10 cellular contexts compared by ENCODE assay signal in the genomic region with DNA sequence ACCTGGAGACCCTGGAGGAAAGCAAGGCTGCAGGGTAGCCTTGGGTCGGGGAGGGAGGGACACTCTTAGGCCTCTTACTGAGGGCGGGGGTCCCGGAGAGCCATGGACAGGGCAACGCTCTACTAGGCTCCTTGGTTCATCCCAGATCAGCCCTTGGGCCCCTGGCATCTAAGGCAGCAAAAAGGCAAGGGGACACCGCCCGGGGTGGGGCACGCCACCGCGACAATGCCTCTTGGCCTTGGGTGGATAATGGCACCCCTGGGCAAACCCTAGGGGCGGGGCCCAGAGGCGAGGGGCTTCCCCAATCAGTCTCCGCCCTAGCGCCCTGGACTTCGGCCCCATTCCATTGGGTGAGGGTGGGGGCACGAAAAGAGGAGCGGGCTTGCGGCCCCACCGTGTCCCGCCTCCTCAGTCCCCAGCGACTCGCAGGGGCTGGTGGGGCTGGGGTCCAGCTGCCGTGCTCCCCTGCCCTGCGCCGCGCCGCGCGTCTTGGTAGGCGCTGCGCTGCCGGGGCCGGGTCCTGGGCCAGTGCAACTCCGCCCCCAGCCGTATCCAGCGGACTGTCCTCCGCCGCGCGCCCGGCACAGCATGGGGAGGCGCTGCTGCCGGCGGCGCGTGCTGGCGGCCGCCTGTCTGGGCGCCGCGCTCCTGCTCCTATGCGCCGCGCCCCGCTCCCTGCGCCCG. TPM values are rescaled to one million over a fixed set of nuclear protein-coding genes. Genes with fewer than 3 reads are reported as not detected.
DNase-seq lines count a peak whose midpoint lies in the region; FAIRE-seq and TF ChIP-seq lines count a peak whose summit lies in the region.
"Had no signal": no experiment of that assay in that cellular context is flagged by ENCODE, and none has a peak within 500 bp of the region (broad histone marks: within the 10 kb centered on the region; RNA-seq: fewer than 3 reads in every experiment).

A gene with protein sequence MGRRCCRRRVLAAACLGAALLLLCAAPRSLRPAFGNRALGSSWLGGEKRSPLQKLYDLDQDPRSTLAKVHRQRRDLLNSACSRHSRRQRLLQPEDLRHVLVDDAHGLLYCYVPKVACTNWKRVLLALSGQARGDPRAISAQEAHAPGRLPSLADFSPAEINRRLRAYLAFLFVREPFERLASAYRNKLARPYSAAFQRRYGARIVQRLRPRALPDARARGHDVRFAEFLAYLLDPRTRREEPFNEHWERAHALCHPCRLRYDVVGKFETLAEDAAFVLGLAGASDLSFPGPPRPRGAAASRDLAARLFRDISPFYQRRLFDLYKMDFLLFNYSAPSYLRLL (plus strand): TSS at position 411 of the 684 bp plus-strand sequence. CDS start 178 bp downstream, at position 589.

- no peak within 1 kb of the TSS for H3K23ac ChIP-seq in H1 (ENCODE audit: insufficient read length)

- no peak for FAIRE-seq in H1 (lab: Jason Lieb, UNC)
- FAIRE-seq: A204.1 had no signal

- H3K27me3 ChIP-seq in H1 (replicated peaks in 1 of 4; ENCODE audit: control insufficient read depth in 3 of 4, extremely low read depth in 1 of 4, insufficient read depth in 3 of 4, low read length in 3 of 4): peaks cover 0 to 16% (median 11%) of the 10 kb centered on the region in 4 experiments; a peak in 5 of 7 replicates
- H3K27me3 ChIP-seq in vagina: no peaks in the 10 kb centered on the region

- no peak for TF ChIP-seq EP300 in H1 (IDR thresholded peaks at IDR 0.05; ENCODE audit: borderline replicate concordance in 1 of 2, low read depth in 2 of 2, low read length in 2 of 2)

- peak within 1 kb of the TSS; percentile 8 for H3K4ac ChIP-seq in H1 (replicated peaks; ENCODE audit: insufficient read length, low read depth, low read length)

- CTCF ChIA-PET in H1 (lab: Charles Lee; ENCODE audit: partially characterized antibody): interaction anchor here (0.6 to 4.1 kb wide), 19 partner anchors 10 to 514 kb away, joined by 3 to 35 read pairs (median 5); no protein-coding TSS in a partner anchor

- H3K56ac ChIP-seq in H1 (replicated peaks; ENCODE audit: insufficient read length, low read depth, low read length): no peak within 1 kb of the TSS

- no peak for TF ChIP-seq POLR2A in H1 (IDR thresholded peaks at IDR 0.05; ENCODE audit: control extremely low read depth in 1 of 2, low read depth in 2 of 2, low read length in 2 of 2)
- no peak for TF ChIP-seq POLR2A in vagina (IDR thresholded peaks at IDR 0.05)

- H3K79me2 ChIP-seq in H1 (ENCODE audit: control insufficient read depth in 1 of 2, insufficient read depth in 2 of 2, low read length in 2 of 2): no peaks in the 10 kb centered on the region

- peak within 1 kb of the TSS; percentile 29 for H4K91ac ChIP-seq in H1 (replicated peaks; ENCODE audit: insufficient read length, low read length)

- H2BK120ac ChIP-seq in H1 (replicated peaks; ENCODE audit: low read depth, low read length): no peak within 1 kb of the TSS

- peaks cover 7% of the 10 kb centered on the region; the same call in 1 of the 2 replicates for H3K23me2 ChIP-seq in H1 (ENCODE audit: low read depth, low read length)

- POLR2A ChIA-PET in H1 (lab: Charles Lee; ENCODE audit: partially characterized antibody): interaction anchor here (0.7 to 0.9 kb wide), 3 partner anchors 39 to 525 kb away, joined by 3 read pairs; no protein-coding TSS in a partner anchor

- H2BK15ac ChIP-seq in H1 (ENCODE audit: low read length): peak within 1 kb of the TSS; percentile 5; the same call in 1 of the 2 replicates

- H3K9me3 ChIP-seq in H1 (ENCODE audit: insufficient read depth in 2 of 2, low read depth in 1 of 2, low read length in 1 of 2) (no peaks in the 10 kb centered on the region), vagina (no peaks in the 10 kb centered on the region)

- no peaks in the 10 kb centered on the region for H3K79me1 ChIP-seq in H1 (ENCODE audit: low read depth, low read length)

- peaks cover 0 to 18% (median 10%) of the 10 kb centered on the region in 4 experiments; a peak in 6 of 7 replicates for H3K4me1 ChIP-seq in H1 (replicated peaks in 1 of 4; ENCODE audit: control insufficient read depth in 3 of 4, insufficient read depth in 4 of 4, low read length in 3 of 4)
- peaks cover 13% of the 10 kb centered on the region for H3K4me1 ChIP-seq in vagina

- TF ChIP-seq RAD21 in H1 (IDR thresholded peaks at IDR 0.05 in 1 of 2, conservative IDR thresholded peaks at IDR 0.05 in 1 of 2; ENCODE audit: low read depth in 2 of 2, low read length in 2 of 2): no peak

- no peaks in the 10 kb centered on the region for H4K20me1 ChIP-seq in H1 (replicated peaks in 1 of 2; ENCODE audit: control insufficient read depth in 1 of 2, insufficient read depth in 2 of 2, low read length in 2 of 2)

- DNase-seq in DMS 273 (lab: John Stamatoyannopoulos, UW; ENCODE audit: unreplicated experiment): peak; percentile 87
- no peak for DNase-seq in DMS 273 treated with DMSO at 0.1 percent for 48 hours (lab: John Stamatoyannopoulos, UW)
- DNase-seq in NCI-H524 treated with DMSO at 0.1 percent for 48 hours (lab: John Stamatoyannopoulos, UW): peak; percentile 6
- peak in 1 of 2 experiments; percentile 80 for DNase-seq in H1 (ENCODE audit: low read depth in 1 of 2, low spot score in 2 of 2)
- peak; percentile 27 for DNase-seq in middle frontal gyrus (ENCODE audit: extremely low spot score, low spot score)
- no peak for DNase-seq in vagina (ENCODE audit: extremely low spot score in 2 of 2)
- DNase-seq in NAMALWA (ENCODE audit: low spot score): no peak
- no peak for DNase-seq in activated CD4-positive, CD25-positive, alpha-beta regulatory T cell (lab: John Stamatoyannopoulos, UW)

- H4K8ac ChIP-seq in H1 (ENCODE audit: extremely low read depth, insufficient read depth, low read length): peak within 1 kb of the TSS; percentile 87

- H3K4me3 ChIP-seq in H1 (ENCODE audit: extremely low read depth in 1 of 4, insufficient read depth in 2 of 4, low read depth in 3 of 4, low read length in 4 of 4): peak within 1 kb of the TSS; percentile 47 to 76 (median 60)
- H3K4me3 ChIP-seq in vagina: peak within 1 kb of the TSS; percentile 10 to 26

- H3K14ac ChIP-seq in H1 (ENCODE audit: insufficient read length): no peak within 1 kb of the TSS

- H3K27ac ChIP-seq in H1 (ENCODE audit: low read depth, low read length): no peak within 1 kb of the TSS
- no peak within 1 kb of the TSS for H3K27ac ChIP-seq in vagina

- 0 out of 7 replicates have a peak within 1 kb of the TSS, but pooled peaks of 2 of the 4 experiments have one; percentile 8 to 25 for H3K9ac ChIP-seq in H1 (replicated peaks in 1 of 4; ENCODE audit: extremely low read depth in 1 of 4, low read depth in 3 of 4, low read length in 3 of 4)

- TF ChIP-seq CTCF in H1 (IDR thresholded peaks at IDR 0.05; ENCODE audit: control extremely low read depth in 1 of 3, insufficient read depth in 1 of 3, low read depth in 1 of 3, low read length in 3 of 3) (0 out of 4 replicates have a peak, but pooled peaks of 1 of the 3 experiments have one; percentile 8), vagina (IDR thresholded peaks at IDR 0.05) (no peak)

- H4K5ac ChIP-seq in H1 (ENCODE audit: insufficient read length, low read depth, low read length): peak within 1 kb of the TSS; percentile 55

- WGBS in H1 (ENCODE audit: extremely low coverage in 1 of 2, insufficient coverage in 1 of 2, insufficient read length in 1 of 2, insufficient replicate concordance in 2 of 2, low coverage in 1 of 2, low lambda C conversion rate in 2 of 2, missing lambda C conversion rate in 1 of 2), 2 experiments: 10% methylated on average over 38 of the region's 56 CpGs; no CpG with 5 or more reads in 1 of the 2 experiments

- peak within 1 kb of the TSS; percentile 49 to 90 for H3K4me2 ChIP-seq in H1 (ENCODE audit: insufficient read depth in 1 of 2, low read depth in 2 of 2, low read length in 2 of 2)

- intact Hi-C loops in vagina (cut with DNase I): no loop called here

- H2BK12ac ChIP-seq in H1 (ENCODE audit: low read depth, low read length): peak within 1 kb of the TSS; percentile 62; the same call in 1 of the 2 replicates

- H2AFZ ChIP-seq in H1 (ENCODE audit: low read length): peak within 1 kb of the TSS; percentile 73

- peak within 1 kb of the TSS; percentile 32; the same call in 1 of the 2 replicates for H2AK5ac ChIP-seq in H1 (ENCODE audit: low read depth, low read length)

- no peak within 1 kb of the TSS; the same call in 1 of the 2 replicates for H2BK5ac ChIP-seq in H1 (ENCODE audit: low read depth, low read length)

- peak within 1 kb of the TSS; percentile 71 for H3K18ac ChIP-seq in H1 (ENCODE audit: extremely low read depth, low read length)

- peak within 1 kb of the TSS; percentile 4 for H2BK20ac ChIP-seq in H1 (ENCODE audit: low read length)

- H3K36me3 ChIP-seq in H1 (ENCODE audit: control insufficient read depth in 2 of 4, insufficient read depth in 4 of 4, low read length in 3 of 4) (no peaks in the 10 kb centered on the region), vagina (no peaks in the 10 kb centered on the region)

TF ChIP-seq in H1, 55 proteins besides CTCF, POLR2A, EP300 and RAD21 (continues in another document):
- TF ChIP-seq CEBPB (IDR thresholded peaks at IDR 0.05; ENCODE audit: low read depth, low read length) (no peak), EGR1 (IDR thresholded peaks at IDR 0.05; ENCODE audit: borderline replicate concordance, low read depth, low read length) (no peak), CHD1 (IDR thresholded peaks at IDR 0.05; ENCODE audit: low read depth, low read length) (no peak), CREB1 (IDR thresholded peaks at IDR 0.05) (no peak; the same call in 1 of the 2 replicates), BRCA1 (IDR thresholded peaks at IDR 0.05; ENCODE audit: low read depth, low read length) (no peak)
- TF ChIP-seq, protein P1, sequence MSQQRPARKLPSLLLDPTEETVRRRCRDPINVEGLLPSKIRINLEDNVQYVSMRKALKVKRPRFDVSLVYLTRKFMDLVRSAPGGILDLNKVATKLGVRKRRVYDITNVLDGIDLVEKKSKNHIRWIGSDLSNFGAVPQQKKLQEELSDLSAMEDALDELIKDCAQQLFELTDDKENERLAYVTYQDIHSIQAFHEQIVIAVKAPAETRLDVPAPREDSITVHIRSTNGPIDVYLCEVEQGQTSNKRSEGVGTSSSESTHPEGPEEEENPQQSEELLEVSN (IDR thresholded peaks at IDR 0.05): no peak
- TF ChIP-seq, protein P2, sequence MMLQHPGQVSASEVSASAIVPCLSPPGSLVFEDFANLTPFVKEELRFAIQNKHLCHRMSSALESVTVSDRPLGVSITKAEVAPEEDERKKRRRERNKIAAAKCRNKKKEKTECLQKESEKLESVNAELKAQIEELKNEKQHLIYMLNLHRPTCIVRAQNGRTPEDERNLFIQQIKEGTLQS (IDR thresholded peaks at IDR 0.05; ENCODE audit: insufficient read depth, low read depth, low read length): no peak

RNA-seq across cellular contexts. Expression of the gene that starts here (rescaled TPM):
- 5.4 and 5.9 TPM in 2 replicates for total RNA-seq in H1 (2021; fragmentation: NEBNext Ultra II Directional; extraction: Animal tissue kit (Norgen Biotek cat#: 25700))
- 11.7 and 15.6 TPM in 2 replicates for polyA plus RNA-seq in H1 (2011; rRNA removed)
- 7.5 TPM for polyA plus RNA-seq in H1 (2011; cell fraction: cytosol; rRNA removed)
- 7.6 TPM for polyA plus RNA-seq in H1 (2011; cell fraction: nucleus; rRNA removed)
- 2.1 to 6.2 TPM (median 5.1 TPM) in 4 replicates for polyA plus RNA-seq in H1 (2012, experiment 1 of 2)
- polyA plus RNA-seq in H1 (2012, experiment 2 of 2): 5.3 TPM
- polyA plus RNA-seq in H1 (2013, experiment 1 of 2): 9.0 TPM
- polyA plus RNA-seq in H1 (2013, experiment 2 of 2): 9.3 TPM
- 0.22 and 0.57 TPM in 2 replicates for polyA minus RNA-seq in H1 (2011; rRNA and poly(A)+ RNA removed)
- polyA minus RNA-seq in H1 (2011; cell fraction: cytosol; rRNA and poly(A)+ RNA removed): 4.1 TPM
- polyA minus RNA-seq in H1 (2011; cell fraction: nucleus; rRNA and poly(A)+ RNA removed): 2.8 TPM
- 4.2 TPM for total RNA-seq in vagina
- total RNA-seq: T-helper 2 cell treated with Interferon-gamma antibody and Interleukin-4, amounts not matched to agents 100 ng/mL and 5 ng/mL, for 36 hours had no signal

Comparison
In these comparisons a context has a peak if more than half of its experiments do, and no peak if none do; other contexts are left out.
1. DNase-seq: peak in DMS 273 (single experiment), NCI-H524 treated with DMSO at 0.1 percent for 48 hours (single experiment) and middle frontal gyrus (single experiment); none in DMS 273 treated with DMSO at 0.1 percent for 48 hours (single experiment), vagina (0 of 2), NAMALWA (single experiment) and activated CD4-positive, CD25-positive, alpha-beta regulatory T cell (0 of 4).